8 cellular contexts compared by ENCODE assay signal in the genomic region with DNA sequence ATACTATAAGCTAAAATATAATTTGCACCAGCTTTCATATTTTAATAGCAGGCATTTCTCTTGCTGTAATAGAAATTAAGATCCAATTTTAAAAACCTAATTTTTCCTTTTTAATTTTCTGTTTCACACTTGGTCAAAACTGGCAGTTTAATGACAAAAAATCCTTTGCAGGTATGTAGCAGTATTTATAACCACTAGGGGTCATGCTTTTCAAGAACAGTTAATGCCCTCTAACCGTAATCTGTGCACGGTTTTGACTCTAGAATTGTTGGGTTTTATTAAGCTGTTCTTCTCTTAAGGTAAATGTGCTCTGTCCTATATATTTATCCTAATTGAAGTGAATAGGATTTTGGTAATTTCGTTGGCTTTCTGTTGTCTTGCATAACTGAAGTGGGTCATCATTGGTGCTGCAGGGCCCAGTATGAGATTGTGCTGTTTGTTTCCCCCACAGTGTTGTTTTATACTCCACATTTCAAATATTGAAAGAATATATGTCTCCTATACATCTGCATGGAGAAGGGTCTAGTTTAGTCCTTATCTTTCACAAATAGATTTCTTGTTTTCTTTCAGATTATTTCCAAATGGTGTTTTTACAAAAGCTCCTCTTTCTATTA.
DNase-seq lines count a peak whose midpoint lies in the region; ATAC-seq lines count a peak whose summit lies in the region.

No MANE protein-coding gene starts in this region.

- ATAC-seq in HG02571 (IDR thresholded peaks at IDR 0.05; ENCODE audit: unreplicated experiment), result no peak

- peak; percentile 51 for DNase-seq in DMS53 treated with DMSO at 0.1 percent for 48 hours (lab: John Stamatoyannopoulos, UW; ENCODE audit: unreplicated experiment)
- DNase-seq in HPDE6-E6E7 (ENCODE audit: extremely low spot score), result peak; percentile 23
- peak; percentile 47 for DNase-seq in SW480 (ENCODE audit: low spot score)
- DNase-seq in globus pallidus (ENCODE audit: low spot score), result peak; percentile 28
- DNase-seq in retina, result peak; percentile 12
- no peak for DNase-seq in NCI-H187 (lab: John Stamatoyannopoulos, UW)
- no peak for DNase-seq in NK-92 treated with Interleukin-12 subunit alpha and Interleukin-12 subunit beta, amount 100 ng/mL, for 24 hours (lab: John Stamatoyannopoulos, UW)

Comparison
In these comparisons a context has a peak if more than half of its experiments do, and no peak if none do; other contexts are left out.
1. DNase-seq: peak in DMS53 treated with DMSO at 0.1 percent for 48 hours (single experiment), HPDE6-E6E7 (single experiment), SW480 (single experiment), globus pallidus (single experiment) and retina (single experiment); none in NCI-H187 (0 of 2) and NK-92 treated with Interleukin-12 subunit alpha and Interleukin-12 subunit beta, amount 100 ng/mL, for 24 hours (single experiment).